In genomic region chr10:98295907-98296306, GRCh38 we compare ENCODE assay signal across 12 cellular contexts. TPM values are rescaled to one million over a fixed set of nuclear protein-coding genes. Genes with fewer than 3 reads are reported as not detected.
DNase-seq lines count a peak whose midpoint lies in the region; ATAC-seq and TF ChIP-seq lines count a peak whose summit lies in the region.
"Had no signal": no experiment of that assay in that cellular context is flagged by ENCODE, and none has a peak within 500 bp of the region (broad histone marks: within the 10 kb centered on the region; RNA-seq: fewer than 3 reads in every experiment).

No MANE protein-coding gene starts in this region.

- H3F3A ChIP-seq in GM23338 (replicated peaks; ENCODE audit: low read depth), result no peaks in the 10 kb centered on the region

- peaks cover 4% of the 10 kb centered on the region for H3K27me3 Mint-ChIP-seq in GM23338 (ENCODE audit: insufficient read depth, low read depth, poor library complexity)

- H3K9me2 ChIP-seq in GM23338 (ENCODE audit: insufficient read depth), result no peaks in the 10 kb centered on the region

- H3K27me3 ChIP-seq in AG04450 (ENCODE audit: control insufficient read depth, insufficient read depth, low read length) (peaks cover 26% of the 10 kb centered on the region), GM23338 (ENCODE audit: insufficient read depth) (no peaks in the 10 kb centered on the region)
- H3K27me3 ChIP-seq: testis had no signal

- H3K27ac ChIP-seq in AG04450 (ENCODE audit: low read depth, low read length) (no peak overlapping the region), GM23338 (ENCODE audit: low read depth) (no peak overlapping the region)
- H3K27ac ChIP-seq: testis had no signal

- peaks cover 8% of the 10 kb centered on the region for H3K4me1 ChIP-seq in GM23338 (ENCODE audit: insufficient read depth)
- H3K4me1 ChIP-seq: testis had no signal

- H3K27ac Mint-ChIP-seq in GM23338, result no peak overlapping the region
- H3K27ac Mint-ChIP-seq: activated T-helper 17 cell treated with anti-CD3 and anti-CD28 coated beads, Interleukin-2, amount 50 U/mL, for 72 hours had no signal

- no peaks in the 10 kb centered on the region for H4K20me1 ChIP-seq in GM23338 (replicated peaks; ENCODE audit: insufficient read depth)

- H3K4me3 Mint-ChIP-seq in GM23338, result no peak overlapping the region
- H3K4me3 Mint-ChIP-seq: activated T-helper 17 cell treated with anti-CD3 and anti-CD28 coated beads, Interleukin-2, amount 50 U/mL, for 72 hours; central memory CD8-positive, alpha-beta T cell had no signal

- H2AFZ ChIP-seq in GM23338, result peak overlapping the region; percentile 8; the same call in 1 of the 2 replicates

- H3K4me3 ChIP-seq in AG04450 (ENCODE audit: low read depth, low read length), result no peak overlapping the region
- no peak overlapping the region for H3K4me3 ChIP-seq in GM23338
- no peak overlapping the region for H3K4me3 ChIP-seq in fibroblast of villous mesenchyme (ENCODE audit: low read depth, low read length)
- H3K4me3 ChIP-seq: testis had no signal

- H3K4me2 ChIP-seq in GM23338, result no peak overlapping the region

- POLR2A ChIA-PET in AG04450 (lab: Yijun Ruan, JAX), result interaction anchor here (0.8 to 1.4 kb wide), 2 partner anchors 13 to 54 kb away, joined by 6 to 7 read pairs; no protein-coding TSS in a partner anchor

- H3K36me3 ChIP-seq in GM23338 (ENCODE audit: insufficient read depth), result no peaks in the 10 kb centered on the region

- no peaks in the 10 kb centered on the region for H3K9me3 Mint-ChIP-seq in GM23338
- H3K9me3 Mint-ChIP-seq: activated T-helper 17 cell treated with anti-CD3 and anti-CD28 coated beads, Interleukin-2, amount 50 U/mL, for 72 hours; central memory CD8-positive, alpha-beta T cell had no signal

- no peaks in the 10 kb centered on the region for H3K36me3 Mint-ChIP-seq in GM23338 (ENCODE audit: low read depth)

- TF ChIP-seq CTCF in AG04450 (IDR thresholded peaks at IDR 0.05; ENCODE audit: low read depth, low read length) (no peak), GM23338 (conservative IDR thresholded peaks at IDR 0.05; ENCODE audit: low read depth in 2 of 2) (no peak), fibroblast of villous mesenchyme (IDR thresholded peaks at IDR 0.05; ENCODE audit: insufficient read depth, low read depth, low read length) (no peak)

- H3K4me1 Mint-ChIP-seq in GM23338, result peaks cover 19% of the 10 kb centered on the region
- H3K4me1 Mint-ChIP-seq: activated T-helper 17 cell treated with anti-CD3 and anti-CD28 coated beads, Interleukin-2, amount 50 U/mL, for 72 hours had no signal

- DNase-seq in AG04450 (ENCODE audit: low read depth, low spot score) (peak; percentile 23), GM23338 (ENCODE audit: low spot score) (peak; percentile 35), SK-N-DZ (ENCODE audit: low spot score) (peak; percentile 43), fibroblast of villous mesenchyme (ENCODE audit: low read depth) (peak; percentile 64), NCI-H226 (no peak)
- DNase-seq in activated naive CD4-positive, alpha-beta T cell treated with anti-CD3 and anti-CD28 coated beads, Interleukin-2, amount 50 U/mL, for 16 hours, result no peak
- DNase-seq: NCI-H1436 treated with DMSO at 0.1 percent for 48 hours, testis had no signal

- ATAC-seq in GM23338 (peak; percentile 64), GM18861 (IDR thresholded peaks at IDR 0.05; ENCODE audit: unreplicated experiment) (no peak)
- ATAC-seq in activated CD4-positive, CD25-positive, alpha-beta regulatory T cell treated with anti-CD3 and anti-CD28 coated beads, Interleukin-2, amount 50 U/mL, for 24 hours, result no peak
- ATAC-seq: activated T-helper 17 cell treated with anti-CD3 and anti-CD28 coated beads, Interleukin-2, amount 50 U/mL, for 72 hours had no signal

- CTCF ChIA-PET in AG04450 (lab: Charles Lee), result interaction anchor here (8.9 kb wide), 1 partner anchor 14 kb away, joined by 68 read pairs; no protein-coding TSS in a partner anchor

- no peaks in the 10 kb centered on the region for H3K79me2 ChIP-seq in GM23338 (replicated peaks; ENCODE audit: insufficient read depth)

- H3K9me3 ChIP-seq in AG04450 (ENCODE audit: control insufficient read depth, insufficient read depth, low read length), result no peaks in the 10 kb centered on the region
- H3K9me3 ChIP-seq: testis had no signal

TF ChIP-seq in GM23338, 12 proteins besides CTCF, POLR2A, EP300 and RAD21 (continues in another document):
- TF ChIP-seq ZNF114 (CRISPR knock-in tag; IDR thresholded peaks at IDR 0.05) (no peak), ZNF462 (CRISPR knock-in tag; IDR thresholded peaks at IDR 0.05) (no peak), EZH2 (IDR thresholded peaks at IDR 0.05; ENCODE audit: low read depth, unreplicated experiment) (no peak), JUNB (IDR thresholded peaks at IDR 0.05; ENCODE audit: unreplicated experiment) (no peak), CREB1 (CRISPR knock-in tag; IDR thresholded peaks at IDR 0.05; ENCODE audit: low read depth) (no peak), EZH2phosphoT487 (IDR thresholded peaks at IDR 0.05; ENCODE audit: unreplicated experiment) (no peak), ZNF331 (CRISPR knock-in tag; IDR thresholded peaks at IDR 0.05; ENCODE audit: low read depth) (no peak), ETS1 (IDR thresholded peaks at IDR 0.05) (no peak)

RNA-seq across cellular contexts. Expression of gene LOXL4, which starts 27.9 kb away (rescaled TPM):
- polyA plus RNA-seq in AG04450 (2011; rRNA removed) (41.0 and 45.5 TPM in 2 replicates), GM23338 (2016; fragmentation: Nextera tagmentation; extraction: Ambion mirVana) (0.16 and 0.21 TPM in 2 replicates)
- polyA minus RNA-seq in AG04450 (2011; rRNA and poly(A)+ RNA removed), result 31.0 and 37.8 TPM in 2 replicates
- total RNA-seq in GM23338 (2014; rRNA removed; shearing (Covaris generic)), result 0.23 and 0.38 TPM in 2 replicates
- 2.3 and 2.8 TPM in 2 replicates for polyA plus RNA-seq in SK-N-DZ (2014; cell fraction: cytosol; rRNA removed)
- polyA plus RNA-seq in SK-N-DZ (2014; cell fraction: nucleus; rRNA removed), result 3.2 and 3.6 TPM in 2 replicates
- 67.8 and 68.3 TPM in 2 replicates for total RNA-seq in fibroblast of villous mesenchyme
- total RNA-seq: activated T-helper 17 cell treated with anti-CD3 and anti-CD28 coated beads, Interleukin-2, amount 50 U/mL, for 72 hours had no signal

Comparison
In these comparisons a context has a peak if more than half of its experiments do, and no peak if none do; other contexts are left out.
1. DNase-seq: peak in AG04450 (single experiment), GM23338 (single experiment), SK-N-DZ (single experiment) and fibroblast of villous mesenchyme (single experiment); none in NCI-H226 (single experiment) and activated naive CD4-positive, alpha-beta T cell treated with anti-CD3 and anti-CD28 coated beads, Interleukin-2, amount 50 U/mL, for 16 hours (single experiment).
2. RNA of gene LOXL4, which starts 27.9 kb away (total RNA-seq): 67.8 to 68.3 TPM in fibroblast of villous mesenchyme; 0.23 to 0.38 TPM in GM23338; every median in the first group is over 10 times any median in the second.